10 cellular contexts compared by ENCODE assay signal in genomic region chr2:61620244-61621159, GRCh38.
DNase-seq lines count a peak whose midpoint lies in the region; ATAC-seq and TF ChIP-seq lines count a peak whose summit lies in the region.
"Had no signal": no experiment of that assay in that cellular context is flagged by ENCODE, and none has a peak within 500 bp of the region (broad histone marks: within the 10 kb centered on the region; RNA-seq: fewer than 3 reads in every experiment).

No MANE protein-coding gene starts in this region.

- no peak overlapping the region for H3K4me3 ChIP-seq in retinal pigment epithelial cell (ENCODE audit: low read length)
- H3K4me3 ChIP-seq: pancreas had no signal

- DNase-seq in activated CD4-positive, alpha-beta T cell treated with anti-CD3 and anti-CD28 coated beads, Interleukin-2, amount 50 U/mL, for 48 hours = peak; percentile 3 to 10
- no peak for DNase-seq in activated CD4-positive, alpha-beta T cell treated with anti-CD3 and anti-CD28 coated beads, Interleukin-2, amount 50 U/mL, for 1 hour
- DNase-seq in NCI-H146 (lab: John Stamatoyannopoulos, UW) (peak; percentile 20), brain pericyte (ENCODE audit: low read depth, low spot score) (peak; percentile 26), retinal pigment epithelial cell (ENCODE audit: low read depth) (peak; percentile 33), NCI-H1417 treated with DMSO at 0.1 percent for 48 hours (lab: John Stamatoyannopoulos, UW) (no peak), UCSD-AML1 (lab: John Stamatoyannopoulos, UW; ENCODE audit: unreplicated experiment) (no peak)
- DNase-seq: CD4-positive, CD25-positive, alpha-beta regulatory T cell; pancreas had no signal

- no peak for TF ChIP-seq CTCF in retinal pigment epithelial cell (conservative IDR thresholded peaks at IDR 0.05; ENCODE audit: low read depth, low read length)

- no peak for ATAC-seq in HG02759 (IDR thresholded peaks at IDR 0.05; ENCODE audit: unreplicated experiment)

Comparison
In these comparisons a context has a peak if more than half of its experiments do, and no peak if none do; other contexts are left out.
1. DNase-seq: peak in activated CD4-positive, alpha-beta T cell treated with anti-CD3 and anti-CD28 coated beads, Interleukin-2, amount 50 U/mL, for 48 hours (2 of 2), NCI-H146 (single experiment), brain pericyte (single experiment) and retinal pigment epithelial cell (single experiment); none in activated CD4-positive, alpha-beta T cell treated with anti-CD3 and anti-CD28 coated beads, Interleukin-2, amount 50 U/mL, for 1 hour (single experiment), NCI-H1417 treated with DMSO at 0.1 percent for 48 hours (single experiment) and UCSD-AML1 (single experiment).